ENCODE assay signal across 8 cellular contexts in genomic region chr7:152463714-152464311, GRCh38. TPM values are rescaled to one million over a fixed set of nuclear protein-coding genes. Genes with fewer than 3 reads are reported as not detected.
DNase-seq lines count a peak whose midpoint lies in the region; ATAC-seq and TF ChIP-seq lines count a peak whose summit lies in the region.

No MANE protein-coding gene starts in this region.

- H3K79me2 ChIP-seq in OCI-LY1 (ENCODE audit: insufficient read depth, low read length): no peaks in the 10 kb centered on the region

- ATAC-seq in GM21526 (IDR thresholded peaks at IDR 0.05; ENCODE audit: low FRiP score, unreplicated experiment): peak; percentile 87

- H3K4me3 ChIP-seq in OCI-LY1 (ENCODE audit: low read depth, low read length, poor library complexity, severe bottlenecking) (peak overlapping the region; percentile 86), epithelial cell of esophagus (ENCODE audit: low read length) (peak overlapping the region; percentile 68), mononuclear cell (ENCODE audit: low read length) (peak overlapping the region; percentile 86)

- no peaks in the 10 kb centered on the region for H3F3A ChIP-seq in OCI-LY1 (ENCODE audit: insufficient read depth, low read length)

- 0 out of 2 replicates have a peak, but pooled peaks cover 3% of the 10 kb centered on the region for H3K9me3 ChIP-seq in OCI-LY1 (ENCODE audit: low read length)
- no peaks in the 10 kb centered on the region for H3K9me3 ChIP-seq in mononuclear cell (ENCODE audit: low read depth, low read length)

- no peaks in the 10 kb centered on the region for H3K27me3 ChIP-seq in OCI-LY1 (ENCODE audit: insufficient read depth, low read length)
- no peaks in the 10 kb centered on the region for H3K27me3 ChIP-seq in mononuclear cell (ENCODE audit: insufficient read depth, low read length)

- DNase-seq in DMS 273 (lab: John Stamatoyannopoulos, UW; ENCODE audit: unreplicated experiment) (peak; percentile 100), HuH-7 (ENCODE audit: low spot score) (peak; percentile 98), activated T-cell treated with anti-CD3 and anti-CD28 coated beads for 24 hours (ENCODE audit: low read depth) (peak; percentile 100), epithelial cell of esophagus (ENCODE audit: low read depth) (peak; percentile 100)
- DNase-seq in stimulated activated CD8-positive, alpha-beta memory T cell treated with anti-CD3 and anti-CD28 coated beads, Interleukin-2, amount 100 ng/mL, for 48 hours (ENCODE audit: low read depth in 2 of 2): peak; percentile 100

- H3K36me3 ChIP-seq in OCI-LY1 (ENCODE audit: insufficient read depth, low read length): no peaks in the 10 kb centered on the region

- H3K27ac ChIP-seq in OCI-LY1 (ENCODE audit: low read depth, low read length, poor library complexity, severe bottlenecking): peak overlapping the region; percentile 69

- no peak overlapping the region for H2AFZ ChIP-seq in OCI-LY1 (ENCODE audit: low read length)

- no peaks in the 10 kb centered on the region for H3K9me2 ChIP-seq in OCI-LY1 (ENCODE audit: low read depth, low read length)

- no peaks in the 10 kb centered on the region for H4K20me1 ChIP-seq in OCI-LY1 (ENCODE audit: insufficient read depth, low read length)

- H3K4me1 ChIP-seq in OCI-LY1 (ENCODE audit: insufficient read depth, low read length, severe bottlenecking) (peaks cover 31% of the 10 kb centered on the region), mononuclear cell (ENCODE audit: insufficient read depth, low read length) (peaks cover 32% of the 10 kb centered on the region)

- H3K9ac ChIP-seq in OCI-LY1 (ENCODE audit: low read length): peak overlapping the region; percentile 98

- H3K4me2 ChIP-seq in OCI-LY1 (ENCODE audit: low read length): peak overlapping the region; percentile 78

- TF ChIP-seq CTCF in OCI-LY1 (IDR thresholded peaks at IDR 0.05; ENCODE audit: low read length) (no peak), epithelial cell of esophagus (IDR thresholded peaks at IDR 0.05; ENCODE audit: insufficient read depth, low read depth, low read length, missing control alignments) (no peak)

RNA-seq across cellular contexts. Expression of gene KMT2C, which starts 28.0 kb away (rescaled TPM):
- 122 TPM for total RNA-seq in mononuclear cell

Comparison
In these comparisons a context has a peak if more than half of its experiments do, and no peak if none do; other contexts are left out.
1. Peak in every context shown above with its lines: DNase-seq, ATAC-seq, H3K4me3 ChIP-seq and H3K27ac ChIP-seq.